In genomic region chr14:23563473-23564180, GRCh38 we compare ENCODE assay signal across 1 cellular context.
TF ChIP-seq lines count a peak whose summit lies in the region.

No MANE protein-coding gene starts in this region.

TF ChIP-seq in K562, 482 proteins besides CTCF, POLR2A, EP300 and RAD21:
- TF ChIP-seq SMAD2 (IDR thresholded peaks at IDR 0.05; ENCODE audit: low read depth, low read length): no peak
- no peak for TF ChIP-seq NRF1 (conservative IDR thresholded peaks at IDR 0.05 in 1 of 2, IDR thresholded peaks at IDR 0.05 in 1 of 2)
- TF ChIP-seq CBX8 (IDR thresholded peaks at IDR 0.05; ENCODE audit: borderline replicate concordance, extremely low read depth, low read depth, low read length, poor library complexity, severe bottlenecking): no peak
- no peak for TF ChIP-seq ZNF408 (CRISPR knock-in tag; IDR thresholded peaks at IDR 0.05; ENCODE audit: low read depth)
- TF ChIP-seq YY1 (IDR thresholded peaks at IDR 0.05; ENCODE audit: borderline replicate concordance in 1 of 3, control insufficient read depth in 1 of 3, extremely low read depth in 1 of 3, insufficient read depth in 3 of 3, insufficient read length in 1 of 3, insufficient replicate concordance in 2 of 3, low read depth in 1 of 3, low read length in 2 of 3): no peak
- TF ChIP-seq RBFOX2 (IDR thresholded peaks at IDR 0.05; ENCODE audit: low read depth, low read length): 0 out of 2 replicates have a peak, but pooled peaks have one; percentile 34
- no peak for TF ChIP-seq E2F8 (IDR thresholded peaks at IDR 0.05; ENCODE audit: low read depth, partially characterized antibody)
- TF ChIP-seq KLF10 (CRISPR knock-in tag; IDR thresholded peaks at IDR 0.05): no peak
- no peak for TF ChIP-seq TARDBP (IDR thresholded peaks at IDR 0.05)
- peak; percentile 54 for TF ChIP-seq POLR2G (IDR thresholded peaks at IDR 0.05; ENCODE audit: low read depth, low read length)
- TF ChIP-seq NR2C1 (IDR thresholded peaks at IDR 0.05): no peak
- TF ChIP-seq NR2C1 (tag; IDR thresholded peaks at IDR 0.05): no peak
- no peak for TF ChIP-seq ARID3B (CRISPR knock-in tag; IDR thresholded peaks at IDR 0.05; ENCODE audit: borderline replicate concordance)
- no peak for TF ChIP-seq RBM14 (IDR thresholded peaks at IDR 0.05; ENCODE audit: borderline replicate concordance, insufficient read depth, low read depth, low read length)
- TF ChIP-seq NFIX (CRISPR knock-in tag; IDR thresholded peaks at IDR 0.05; ENCODE audit: low read depth): no peak
